Comparison of ENCODE assay signal across 1 cellular context in the genomic region with DNA sequence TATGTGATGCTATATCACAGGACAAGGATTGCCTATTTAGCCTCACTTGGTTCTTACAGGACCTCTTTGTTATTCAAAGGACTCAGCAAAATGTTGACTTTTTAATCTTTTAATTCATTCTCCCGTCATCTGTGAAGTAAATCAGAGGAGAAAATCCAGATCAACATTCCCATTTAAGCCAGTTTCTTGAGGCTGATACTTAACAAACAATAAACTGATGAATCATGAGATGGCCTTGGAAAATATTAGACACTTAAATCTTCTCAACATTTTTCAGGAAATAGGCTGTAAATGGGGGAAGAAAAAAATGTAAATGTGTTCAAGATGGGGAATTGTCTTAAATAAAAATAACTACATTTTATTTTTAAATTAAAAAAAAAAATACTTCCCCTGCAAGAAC.
TF ChIP-seq lines count a peak whose summit lies in the region.

No MANE protein-coding gene starts in this region.

TF ChIP-seq in IMR-90, 13 proteins besides CTCF, POLR2A, EP300 and RAD21:
- TF ChIP-seq, protein P1, sequence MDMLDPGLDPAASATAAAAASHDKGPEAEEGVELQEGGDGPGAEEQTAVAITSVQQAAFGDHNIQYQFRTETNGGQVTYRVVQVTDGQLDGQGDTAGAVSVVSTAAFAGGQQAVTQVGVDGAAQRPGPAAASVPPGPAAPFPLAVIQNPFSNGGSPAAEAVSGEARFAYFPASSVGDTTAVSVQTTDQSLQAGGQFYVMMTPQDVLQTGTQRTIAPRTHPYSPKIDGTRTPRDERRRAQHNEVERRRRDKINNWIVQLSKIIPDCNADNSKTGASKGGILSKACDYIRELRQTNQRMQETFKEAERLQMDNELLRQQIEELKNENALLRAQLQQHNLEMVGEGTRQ (IDR thresholded peaks at IDR 0.05; ENCODE audit: low read depth, low read length): no peak
- no peak for TF ChIP-seq MAFK (IDR thresholded peaks at IDR 0.05; ENCODE audit: low read depth, low read length)
- no peak for TF ChIP-seq NFE2L2 (IDR thresholded peaks at IDR 0.05; ENCODE audit: low read depth, low read length)
- no peak for TF ChIP-seq BHLHE40 (IDR thresholded peaks at IDR 0.05; ENCODE audit: low read depth, low read length)
- no peak for TF ChIP-seq MAZ (IDR thresholded peaks at IDR 0.05; ENCODE audit: borderline replicate concordance, low read depth, low read length)
- TF ChIP-seq CHD1 (IDR thresholded peaks at IDR 0.05; ENCODE audit: low read depth, low read length): no peak
- no peak for TF ChIP-seq RFX5 (IDR thresholded peaks at IDR 0.05; ENCODE audit: low read depth, low read length)
- no peak for TF ChIP-seq RCOR1 (IDR thresholded peaks at IDR 0.05; ENCODE audit: insufficient replicate concordance, low read length)
